1 cellular context compared by ENCODE assay signal in genomic region chr16:28882476-28883180, GRCh38.
A peak's percentile ranks its signal among the peaks of the same experiment; 100 is the strongest.
TF ChIP-seq lines count a peak whose summit lies in the region.

No MANE protein-coding gene starts in this region.

TF ChIP-seq in K562, 482 proteins besides CTCF, POLR2A, EP300 and RAD21:
- 0 out of 2 replicates have a peak, but pooled peaks have one; percentile 21 for TF ChIP-seq ESRRA (IDR thresholded peaks at IDR 0.05; ENCODE audit: borderline replicate concordance, low read depth)
- TF ChIP-seq PURB (CRISPR knock-in tag; IDR thresholded peaks at IDR 0.05; ENCODE audit: low read depth), result no peak
